22 cellular contexts compared by ENCODE assay signal in genomic region chr3:133880886-133881455, GRCh38. TPM values are rescaled to one million over a fixed set of nuclear protein-coding genes. Genes with fewer than 3 reads are reported as not detected.
DNase-seq lines count a peak whose midpoint lies in the region; ATAC-seq and TF ChIP-seq lines count a peak whose summit lies in the region.
"Had no signal": no experiment of that assay in that cellular context is flagged by ENCODE, and none has a peak within 500 bp of the region (broad histone marks: within the 10 kb centered on the region; RNA-seq: fewer than 3 reads in every experiment).

No MANE protein-coding gene starts in this region.

- H3K27ac ChIP-seq in stomach (no peak overlapping the region), ovary (no peak overlapping the region), spleen (peak overlapping the region in 1 of 8 donors; percentile 4)
- H3K27ac ChIP-seq: C4-2B, GM23248, KMS-11 had no signal

- peak; percentile 4 for DNase-seq in activated naive CD8-positive, alpha-beta T cell treated with anti-CD3 and anti-CD28 coated beads, Interleukin-2, amount 10 ng/mL, durations not matched to agents 7 days and 5 days
- DNase-seq in activated naive CD8-positive, alpha-beta T cell treated with anti-CD3 and anti-CD28 coated beads for 36 hours: no peak
- DNase-seq in activated CD8-positive, alpha-beta T cell treated with anti-CD3 and anti-CD28 coated beads, Interleukin-2, amount 10 ng/mL, durations not matched to agents 7 days and 5 days: no peak
- DNase-seq in effector memory CD8-positive, alpha-beta T cell: no peak
- DNase-seq in stomach (peak; percentile 15), ovary (no peak), spleen (no peak)
- DNase-seq: DMS79, GM23248, HCEC 1CT, IMR-90, NCI-H1092 treated with DMSO at 0.1 percent for 48 hours, NCI-H1436 treated with DMSO at 0.1 percent for 48 hours, NCI-H1930, NCI-H2227 treated with DMSO at 0.1 percent for 48 hours, NCI-H510A, NCI-H748 treated with DMSO at 0.1 percent for 48 hours, SIG-M5 had no signal

- POLR2A ChIA-PET in activated naive CD8-positive, alpha-beta T cell treated with anti-CD3 and anti-CD28 coated beads, Interleukin-2, amount 10 ng/mL, durations not matched to agents 7 days and 5 days (lab: Charles Lee): no interaction called here
- POLR2A ChIA-PET in activated CD8-positive, alpha-beta T cell treated with anti-CD3 and anti-CD28 coated beads, Interleukin-2, amount 10 ng/mL, durations not matched to agents 7 days and 5 days (lab: Charles Lee): no interaction called here

- TF ChIP-seq EP300 in stomach (IDR thresholded peaks at IDR 0.05): no peak
- TF ChIP-seq EP300 in ovary (IDR thresholded peaks at IDR 0.05): no peak

- intact Hi-C loops in stomach (cut with DNase I; ENCODE audit: low total_unique reads) (no loop called here), ovary (cut with DNase I) (no loop called here), spleen (cut with DNase I; ENCODE audit: low total_unique reads) (no loop called here)

- TF ChIP-seq POLR2A in stomach (IDR thresholded peaks at IDR 0.05) (no peak), ovary (IDR thresholded peaks at IDR 0.05) (no peak), spleen (IDR thresholded peaks at IDR 0.05) (no peak)

- 88 to 100% (median 94%) methylated on average over 1 to 4 of the region's 4 CpGs for WGBS in stomach, 5 donors
- WGBS in ovary, 3 donors: 94 to 96% (median 96%) methylated on average over 4 of the region's 4 CpGs
- 88 to 94% (median 92%) methylated on average over 4 of the region's 4 CpGs for WGBS in spleen, 5 donors

- no peak overlapping the region for H3K4me3 Mint-ChIP-seq in activated naive CD8-positive, alpha-beta T cell treated with anti-CD3 and anti-CD28 coated beads, Interleukin-2, amount 10 ng/mL, durations not matched to agents 7 days and 5 days
- H3K4me3 Mint-ChIP-seq in activated naive CD8-positive, alpha-beta T cell treated with anti-CD3 and anti-CD28 coated beads for 36 hours: no peak overlapping the region
- no peak overlapping the region for H3K4me3 Mint-ChIP-seq in activated CD8-positive, alpha-beta T cell treated with anti-CD3 and anti-CD28 coated beads, Interleukin-2, amount 10 ng/mL, durations not matched to agents 7 days and 5 days
- peak overlapping the region; percentile 21 to 60 for H3K4me3 Mint-ChIP-seq in effector memory CD8-positive, alpha-beta T cell

- no peaks in the 10 kb centered on the region for H3K27me3 ChIP-seq in stomach
- no peaks in the 10 kb centered on the region for H3K27me3 ChIP-seq in ovary
- H3K27me3 ChIP-seq in spleen (replicated peaks in 1 of 7): no peaks in the 10 kb centered on the region

- no peak for ATAC-seq in activated naive CD8-positive, alpha-beta T cell treated with anti-CD3 and anti-CD28 coated beads, Interleukin-2, amount 10 ng/mL, durations not matched to agents 7 days and 5 days (ENCODE audit: low read depth)
- no peak for ATAC-seq in activated CD8-positive, alpha-beta T cell treated with anti-CD3 and anti-CD28 coated beads, Interleukin-2, amount 10 ng/mL, durations not matched to agents 7 days and 5 days
- no peak for ATAC-seq in effector memory CD8-positive, alpha-beta T cell (replicated peaks)
- no peak for ATAC-seq in GM18861 (IDR thresholded peaks at IDR 0.05; ENCODE audit: unreplicated experiment)
- ATAC-seq: Panc1 had no signal

- peaks cover 7% of the 10 kb centered on the region for H3K27me3 Mint-ChIP-seq in activated naive CD8-positive, alpha-beta T cell treated with anti-CD3 and anti-CD28 coated beads, Interleukin-2, amount 10 ng/mL, durations not matched to agents 7 days and 5 days
- peaks cover 12% of the 10 kb centered on the region for H3K27me3 Mint-ChIP-seq in activated naive CD8-positive, alpha-beta T cell treated with anti-CD3 and anti-CD28 coated beads for 36 hours
- peaks cover 16% of the 10 kb centered on the region for H3K27me3 Mint-ChIP-seq in activated CD8-positive, alpha-beta T cell treated with anti-CD3 and anti-CD28 coated beads, Interleukin-2, amount 10 ng/mL, durations not matched to agents 7 days and 5 days (ENCODE audit: low read depth)
- peaks cover 4 to 24% of the 10 kb centered on the region in 2 donors for H3K27me3 Mint-ChIP-seq in effector memory CD8-positive, alpha-beta T cell

- H3K4me1 ChIP-seq in stomach: peaks cover 0 to 13% (median 0%) of the 10 kb centered on the region in 4 donors
- H3K4me1 ChIP-seq in ovary (ENCODE audit: insufficient read depth): peaks cover 3% of the 10 kb centered on the region
- peaks cover 0 to 5% (median 0%) of the 10 kb centered on the region in 6 donors for H3K4me1 ChIP-seq in spleen

- CTCF ChIA-PET in activated CD8-positive, alpha-beta T cell treated with anti-CD3 and anti-CD28 coated beads, Interleukin-2, amount 10 ng/mL, durations not matched to agents 7 days and 5 days (lab: Charles Lee): no interaction called here

- H3K27ac Mint-ChIP-seq in activated naive CD8-positive, alpha-beta T cell treated with anti-CD3 and anti-CD28 coated beads, Interleukin-2, amount 10 ng/mL, durations not matched to agents 7 days and 5 days: peak overlapping the region; percentile 63
- no peak overlapping the region for H3K27ac Mint-ChIP-seq in activated naive CD8-positive, alpha-beta T cell treated with anti-CD3 and anti-CD28 coated beads for 36 hours
- H3K27ac Mint-ChIP-seq in activated CD8-positive, alpha-beta T cell treated with anti-CD3 and anti-CD28 coated beads, Interleukin-2, amount 10 ng/mL, durations not matched to agents 7 days and 5 days: peak overlapping the region; percentile 4
- peak overlapping the region; percentile 80 to 91 for H3K27ac Mint-ChIP-seq in effector memory CD8-positive, alpha-beta T cell

- H3K9me3 ChIP-seq in stomach: peaks cover 0 to 12% (median 4%) of the 10 kb centered on the region in 4 donors
- no peaks in the 10 kb centered on the region for H3K9me3 ChIP-seq in ovary
- H3K9me3 ChIP-seq in spleen: peaks cover 0 to 25% (median 19%) of the 10 kb centered on the region in 8 donors

- no peaks in the 10 kb centered on the region for H3K36me3 ChIP-seq in stomach
- no peaks in the 10 kb centered on the region for H3K36me3 ChIP-seq in ovary
- H3K36me3 ChIP-seq in spleen: no peaks in the 10 kb centered on the region

- H3K9me3 Mint-ChIP-seq in activated naive CD8-positive, alpha-beta T cell treated with anti-CD3 and anti-CD28 coated beads, Interleukin-2, amount 10 ng/mL, durations not matched to agents 7 days and 5 days: peaks cover 5% of the 10 kb centered on the region
- peaks cover 15% of the 10 kb centered on the region for H3K9me3 Mint-ChIP-seq in activated naive CD8-positive, alpha-beta T cell treated with anti-CD3 and anti-CD28 coated beads for 36 hours
- peaks cover 10% of the 10 kb centered on the region for H3K9me3 Mint-ChIP-seq in activated CD8-positive, alpha-beta T cell treated with anti-CD3 and anti-CD28 coated beads, Interleukin-2, amount 10 ng/mL, durations not matched to agents 7 days and 5 days (ENCODE audit: insufficient read depth)
- H3K9me3 Mint-ChIP-seq in effector memory CD8-positive, alpha-beta T cell: peaks cover 0 to 6% of the 10 kb centered on the region in 2 donors

- TF ChIP-seq CTCF in stomach (IDR thresholded peaks at IDR 0.05): no peak
- no peak for TF ChIP-seq CTCF in ovary (IDR thresholded peaks at IDR 0.05)
- TF ChIP-seq CTCF in spleen (IDR thresholded peaks at IDR 0.05 in 8 of 11, conservative IDR thresholded peaks at IDR 0.05 in 3 of 11): no peak

- peaks cover 9% of the 10 kb centered on the region for H3K4me1 Mint-ChIP-seq in activated naive CD8-positive, alpha-beta T cell treated with anti-CD3 and anti-CD28 coated beads, Interleukin-2, amount 10 ng/mL, durations not matched to agents 7 days and 5 days
- peaks cover 3% of the 10 kb centered on the region for H3K4me1 Mint-ChIP-seq in activated naive CD8-positive, alpha-beta T cell treated with anti-CD3 and anti-CD28 coated beads for 36 hours
- peaks cover 32% of the 10 kb centered on the region for H3K4me1 Mint-ChIP-seq in activated CD8-positive, alpha-beta T cell treated with anti-CD3 and anti-CD28 coated beads, Interleukin-2, amount 10 ng/mL, durations not matched to agents 7 days and 5 days (ENCODE audit: low read depth)
- H3K4me1 Mint-ChIP-seq in effector memory CD8-positive, alpha-beta T cell (ENCODE audit: low read depth in 2 of 2): peaks cover 22 to 44% of the 10 kb centered on the region in 2 donors

- H3K4me3 ChIP-seq in stomach: no peak overlapping the region
- H3K4me3 ChIP-seq in ovary: no peak overlapping the region
- H3K4me3 ChIP-seq in spleen: no peak overlapping the region
- H3K4me3 ChIP-seq: GM23248 had no signal

- peaks cover 2% of the 10 kb centered on the region for H3K36me3 Mint-ChIP-seq in activated naive CD8-positive, alpha-beta T cell treated with anti-CD3 and anti-CD28 coated beads, Interleukin-2, amount 10 ng/mL, durations not matched to agents 7 days and 5 days
- no peaks in the 10 kb centered on the region for H3K36me3 Mint-ChIP-seq in activated naive CD8-positive, alpha-beta T cell treated with anti-CD3 and anti-CD28 coated beads for 36 hours
- H3K36me3 Mint-ChIP-seq in activated CD8-positive, alpha-beta T cell treated with anti-CD3 and anti-CD28 coated beads, Interleukin-2, amount 10 ng/mL, durations not matched to agents 7 days and 5 days (ENCODE audit: low read depth): peaks cover 3% of the 10 kb centered on the region
- peaks cover 8% of the 10 kb centered on the region for H3K36me3 Mint-ChIP-seq in effector memory CD8-positive, alpha-beta T cell (ENCODE audit: insufficient read depth)

RNA-seq across cellular contexts. Expression of gene RAB6B, which starts 14.7 kb away (rescaled TPM):
- under 1 TPM; 0.39 to 0.40 TPM for total RNA-seq in activated naive CD8-positive, alpha-beta T cell treated with anti-CD3 and anti-CD28 coated beads, Interleukin-2, amount 10 ng/mL, durations not matched to agents 7 days and 5 days
- under 1 TPM; 0.08 to 0.29 TPM for total RNA-seq in activated naive CD8-positive, alpha-beta T cell treated with anti-CD3 and anti-CD28 coated beads for 36 hours
- 1 to 10 TPM in 1 of 2 experiments, under 1 TPM in 1; 0.68 to 1.2 TPM for total RNA-seq in activated CD8-positive, alpha-beta T cell treated with anti-CD3 and anti-CD28 coated beads, Interleukin-2, amount 10 ng/mL, durations not matched to agents 7 days and 5 days
- 1 to 10 TPM in 3 of 5 donors, under 1 TPM in 2; 0.58 to 6.1 (median 1.2) TPM for total RNA-seq in stomach
- polyA plus RNA-seq in stomach: 1 to 10 TPM; 1.9 to 7.5 (median 1.9) TPM
- total RNA-seq in ovary: 1 to 10 TPM in 5 of 7 donors, under 1 TPM in 2; 0.50 to 6.0 (median 3.9) TPM
- polyA plus RNA-seq in ovary: 1 to 10 TPM; 1.7 to 9.1 TPM
- 10 to 100 TPM in 2 of 7 donors, 1 to 10 TPM in 5; 6.1 to 20.4 (median 9.7) TPM for total RNA-seq in spleen
- 1 to 10 TPM; 1.3 to 8.3 (median 6.7) TPM for polyA plus RNA-seq in spleen

Comparison
In these comparisons a context has a peak if more than half of its experiments do, and no peak if none do; other contexts are left out.
1. DNase-seq: peak in activated naive CD8-positive, alpha-beta T cell treated with anti-CD3 and anti-CD28 coated beads, Interleukin-2, amount 10 ng/mL, durations not matched to agents 7 days and 5 days (single experiment) and stomach (single experiment); none in activated naive CD8-positive, alpha-beta T cell treated with anti-CD3 and anti-CD28 coated beads for 36 hours (single experiment), activated CD8-positive, alpha-beta T cell treated with anti-CD3 and anti-CD28 coated beads, Interleukin-2, amount 10 ng/mL, durations not matched to agents 7 days and 5 days (single experiment), effector memory CD8-positive, alpha-beta T cell (0 of 3), ovary (0 of 5) and spleen (single experiment).
2. H3K4me3 Mint-ChIP-seq: peak in effector memory CD8-positive, alpha-beta T cell (2 of 2); none in activated naive CD8-positive, alpha-beta T cell treated with anti-CD3 and anti-CD28 coated beads, Interleukin-2, amount 10 ng/mL, durations not matched to agents 7 days and 5 days (single experiment), activated naive CD8-positive, alpha-beta T cell treated with anti-CD3 and anti-CD28 coated beads for 36 hours (single experiment) and activated CD8-positive, alpha-beta T cell treated with anti-CD3 and anti-CD28 coated beads, Interleukin-2, amount 10 ng/mL, durations not matched to agents 7 days and 5 days (single experiment).